ENCODE assay signal across 17 cellular contexts in the genomic region with DNA sequence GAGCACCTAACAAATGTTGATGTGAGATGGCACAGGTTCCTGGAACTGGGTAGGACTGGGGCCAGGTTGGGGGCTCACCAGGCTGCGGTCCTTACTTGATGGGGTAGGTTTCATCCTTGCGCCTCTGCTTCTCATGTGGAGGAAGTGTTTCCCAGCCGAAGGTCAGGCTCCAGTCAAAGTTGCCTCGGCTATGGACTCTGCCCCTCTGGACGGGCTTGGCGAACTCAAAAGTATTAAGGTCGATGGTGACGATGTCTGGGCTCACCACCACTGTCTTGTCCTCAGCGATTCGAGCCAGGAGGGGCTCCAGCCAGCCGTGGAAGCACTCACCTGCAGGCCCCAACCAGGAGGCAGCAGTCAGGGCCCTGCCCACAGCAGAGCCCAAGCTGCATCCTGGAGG. TPM values are rescaled to one million over a fixed set of nuclear protein-coding genes. Genes with fewer than 3 reads are reported as not detected.
DNase-seq lines count a peak whose midpoint lies in the region; ATAC-seq, FAIRE-seq and TF ChIP-seq lines count a peak whose summit lies in the region.
"Had no signal": no experiment of that assay in that cellular context is flagged by ENCODE, and none has a peak within 500 bp of the region (broad histone marks: within the 10 kb centered on the region; RNA-seq: fewer than 3 reads in every experiment).

No MANE protein-coding gene starts in this region.

- no peaks in the 10 kb centered on the region for H3K9me3 Mint-ChIP-seq in type B pancreatic cell
- H3K9me3 Mint-ChIP-seq: CD4-positive, alpha-beta memory T cell; GM23338 had no signal

- H3K4me1 ChIP-seq in small intestine (ENCODE audit: control insufficient read depth in 2 of 2, insufficient read depth in 1 of 2, low read depth in 1 of 2, low read length in 1 of 2): no peaks in the 10 kb centered on the region
- H3K4me1 ChIP-seq: A549 had no signal

- H3K27ac Mint-ChIP-seq in type B pancreatic cell: peak overlapping the region; percentile 67
- H3K27ac Mint-ChIP-seq: GM23338 had no signal

- no peaks in the 10 kb centered on the region for H3K9me3 ChIP-seq in small intestine (ENCODE audit: control insufficient read depth, low read depth)
- H3K9me3 ChIP-seq: A549, BE2C had no signal

- no peak for TF ChIP-seq CTCF in type B pancreatic cell (conservative IDR thresholded peaks at IDR 0.05)

- no peak for FAIRE-seq in small intestine (lab: Jason Lieb, UNC)
- FAIRE-seq: A549, GM12878, HepG2 had no signal

- H3K27ac ChIP-seq in caudate nucleus (ENCODE audit: low read depth, low read length) (peak overlapping the region; percentile 29), layer of hippocampus (ENCODE audit: low read depth, low read length) (peak overlapping the region; percentile 55), small intestine (ENCODE audit: low read depth in 1 of 2, low read length in 1 of 2) (peak overlapping the region in 1 of 2 donors; percentile 27)
- H3K27ac ChIP-seq: A549, C4-2B had no signal

- no peak overlapping the region for H3K4me3 Mint-ChIP-seq in type B pancreatic cell
- H3K4me3 Mint-ChIP-seq: CD4-positive, alpha-beta memory T cell; GM23338 had no signal

- H3K4me1 Mint-ChIP-seq in type B pancreatic cell (ENCODE audit: unreplicated experiment): peaks cover 9% of the 10 kb centered on the region

- H3K36me3 Mint-ChIP-seq in type B pancreatic cell: no peaks in the 10 kb centered on the region

- H3K27me3 ChIP-seq in layer of hippocampus (ENCODE audit: control insufficient read depth, insufficient read depth, low read length) (no peaks in the 10 kb centered on the region), small intestine (ENCODE audit: control insufficient read depth in 2 of 2, insufficient read depth in 2 of 2, low read length in 2 of 2) (no peaks in the 10 kb centered on the region)
- H3K27me3 ChIP-seq: BE2C had no signal

- H3K36me3 ChIP-seq in small intestine (ENCODE audit: control insufficient read depth in 2 of 2, insufficient read depth in 2 of 2, low read length in 2 of 2): peaks cover 0 to 16% of the 10 kb centered on the region in 2 donors
- H3K36me3 ChIP-seq: BE2C had no signal

- H3K27me3 Mint-ChIP-seq in type B pancreatic cell: no peaks in the 10 kb centered on the region
- H3K27me3 Mint-ChIP-seq: CD4-positive, alpha-beta memory T cell had no signal

- 33 to 67% (median 57%) methylated on average over 11 of the region's 11 CpGs for WGBS in small intestine, 3 donors

- no peak for ATAC-seq in HG03354 (IDR thresholded peaks at IDR 0.05; ENCODE audit: poor library complexity, severe bottlenecking, unreplicated experiment)
- ATAC-seq: A549, GM12878, GM23338, HepG2 had no signal

- DNase-seq in caudate nucleus (lab: John Stamatoyannopoulos, UW) (no peak), small intestine (peak; percentile 69), type B pancreatic cell (ENCODE audit: extremely low spot score, unreplicated experiment) (no peak), NCI-H146 (lab: John Stamatoyannopoulos, UW) (no peak), NCI-H1417 treated with DMSO at 0.1 percent for 48 hours (lab: John Stamatoyannopoulos, UW) (no peak)
- DNase-seq: BE2C; CD4-positive, alpha-beta memory T cell; DMS79; H7 had no signal

- H3K4me3 ChIP-seq in small intestine (ENCODE audit: low read depth in 1 of 2, low read length in 2 of 2): no peak overlapping the region
- H3K4me3 ChIP-seq: A549, GM12878, GM23338 had no signal

RNA-seq across cellular contexts. Expression of gene CELA1, which starts 17.5 kb away (rescaled TPM):
- polyA plus RNA-seq in small intestine: not detected
- total RNA-seq in type B pancreatic cell (ENCODE audit: low replicate concordance): not detected in 2 replicates
- total RNA-seq: G401, GM12878, GM23338, H7, HepG2 had no signal
- polyA plus RNA-seq: A549, GM12878, GM23338, HepG2 had no signal

RNA-seq across cellular contexts. Expression of gene GALNT6, which starts 27.2 kb away (rescaled TPM):
- 10 to 100 TPM in 2 of 3 donors, 1 to 10 TPM in 1; 8.4 to 45.2 (median 20.3) TPM for polyA plus RNA-seq in small intestine
- 17.2 and 87.4 TPM in 2 replicates for total RNA-seq in type B pancreatic cell (ENCODE audit: low replicate concordance)

RNA-seq across cellular contexts. Expression of gene BIN2, which starts 40.1 kb away (rescaled TPM):
- 1 to 10 TPM; 1.6 to 5.4 (median 2.7) TPM for polyA plus RNA-seq in small intestine
- total RNA-seq in type B pancreatic cell (ENCODE audit: low replicate concordance): 0.19 TPM in 1 of 2 replicates, not detected in the other
- total RNA-seq: G401, GM23338, HepG2 had no signal
- polyA plus RNA-seq: GM23338, HepG2 had no signal
